29 cellular contexts compared by ENCODE assay signal in genomic region chrX:28718450-28718849, GRCh38.
"Had no signal": no experiment of that assay in that cellular context is flagged by ENCODE, and none has a peak within 500 bp of the region (broad histone marks: within the 10 kb centered on the region; RNA-seq: fewer than 3 reads in every experiment).

No MANE protein-coding gene starts in this region.

- H3K27me3 Mint-ChIP-seq: stimulated activated memory B cell treated with anti-CD40 and anti-IgM and Interleukin-4, amounts not matched to agents 10 μg/mL and 1 μg/mL and 100 μg/mL, for 72 hours; stimulated activated naive B cell treated with anti-CD40 and anti-IgM and Interleukin-4, amounts not matched to agents 10 μg/mL and 1 μg/mL and 100 μg/mL, for 72 hours; stimulated activated naive CD8-positive, alpha-beta T cell treated with anti-CD3 and anti-CD28 coated beads, Interleukin-15, amount 100 ng/mL, for 72 hours; stimulated activated naive CD8-positive, alpha-beta T cell treated with anti-CD3 and anti-CD28 coated beads, Interleukin-15, Interleukin-2, amounts not matched to agents 100 ng/mL and 50 ng/mL, for 24 hours; type B pancreatic cell had no signal

- DNase-seq: stimulated activated CD4-positive, alpha-beta T cell treated with anti-CD3 and anti-CD28 coated beads, Interleukin-2, amount 100 ng/mL, for 48 hours; stimulated activated CD4-positive, alpha-beta T cell treated with anti-CD3 and anti-CD28 coated beads, Interleukin-4, amount 100 ng/mL, for 1 hour; stimulated activated CD4-positive, alpha-beta T cell treated with anti-CD3 and anti-CD28 coated beads, Interleukin-4, amount 100 ng/mL, for 24 hours; stimulated activated CD4-positive, alpha-beta T cell treated with anti-CD3 and anti-CD28 coated beads, Interleukin-4, amount 100 ng/mL, for 4 hours; stimulated activated CD8-positive, alpha-beta memory T cell treated with anti-CD3 and anti-CD28 coated beads, Interleukin-4, amount 100 ng/mL, for 48 hours; stimulated activated naive B cell treated with anti-CD40 and anti-IgM and Interleukin-4, amounts not matched to agents 10 μg/mL and 1 μg/mL and 100 μg/mL, for 72 hours; stimulated activated naive CD4-positive, alpha-beta T cell; stimulated activated naive CD4-positive, alpha-beta T cell treated with Interleukin-2 at 50 U/mL for 16 hours; stimulated activated naive CD8-positive, alpha-beta T cell treated with anti-CD3 and anti-CD28 coated beads, Interleukin-15, amount 100 ng/mL, for 72 hours; stimulated activated naive CD8-positive, alpha-beta T cell treated with anti-CD3 and anti-CD28 coated beads, Interleukin-15, Interleukin-2, amounts not matched to agents 100 U/mL and 50 U/mL, for 24 hours; stomach; substantia nigra; testis; thyroid gland; tibial artery; transverse colon; trophoblast cell; upper lobe of left lung; upper lobe of right lung; uterus had no signal

- H3K36me3 Mint-ChIP-seq: stimulated activated effector memory CD8-positive, alpha-beta T cell treated with anti-CD3 and anti-CD28 coated beads, Interleukin-12 subunit alpha, Interleukin-12 subunit beta, amount 100 ng/mL, for 72 hours; stimulated activated memory B cell treated with anti-CD40 and anti-IgM and Interleukin-4, amounts not matched to agents 10 μg/mL and 1 μg/mL and 100 μg/mL, for 72 hours; stimulated activated naive B cell treated with anti-CD40 and anti-IgM and Interleukin-4, amounts not matched to agents 10 μg/mL and 1 μg/mL and 100 μg/mL, for 72 hours; type B pancreatic cell had no signal

- H3K9me3 ChIP-seq: suprapubic skin, testis, thoracic aorta, thyroid gland, tibial artery, tibial nerve, transverse colon, upper lobe of left lung, upper lobe of right lung, uterus, vagina had no signal

- H3K4me1 ChIP-seq: stomach, suprapubic skin, testis, thyroid gland, tibial artery, tibial nerve, transverse colon, upper lobe of left lung, upper lobe of right lung, uterus, vagina had no signal

- H3K27ac Mint-ChIP-seq: stimulated activated effector memory CD8-positive, alpha-beta T cell treated with anti-CD3 and anti-CD28 coated beads, Interleukin-12 subunit alpha, Interleukin-12 subunit beta, amount 100 ng/mL, for 72 hours; stimulated activated memory B cell treated with anti-CD40 and anti-IgM and Interleukin-4, amounts not matched to agents 10 μg/mL and 1 μg/mL and 100 μg/mL, for 72 hours; stimulated activated naive B cell treated with anti-CD40 and anti-IgM and Interleukin-4, amounts not matched to agents 10 μg/mL and 1 μg/mL and 100 μg/mL, for 72 hours; stimulated activated naive CD8-positive, alpha-beta T cell treated with anti-CD3 and anti-CD28 coated beads, Interleukin-15, amount 100 ng/mL, for 72 hours; stimulated activated naive CD8-positive, alpha-beta T cell treated with anti-CD3 and anti-CD28 coated beads, Interleukin-15, Interleukin-2, amounts not matched to agents 100 ng/mL and 50 ng/mL, for 24 hours; type B pancreatic cell had no signal

- H3K27ac ChIP-seq: stomach, suprapubic skin, testis, thoracic aorta, thyroid gland, tibial artery, tibial nerve, transverse colon, upper lobe of left lung, upper lobe of right lung, uterus, vagina had no signal

- H3K27me3 ChIP-seq: stomach, suprapubic skin, testis, thyroid gland, tibial artery, tibial nerve, transverse colon, upper lobe of left lung, upper lobe of right lung, uterus, vagina had no signal

- H3K36me3 ChIP-seq: stomach, suprapubic skin, thoracic aorta, thyroid gland, tibial artery, tibial nerve, transverse colon, upper lobe of left lung, upper lobe of right lung, uterus, vagina had no signal

- H3K9me3 Mint-ChIP-seq: stimulated activated memory B cell treated with anti-CD40 and anti-IgM and Interleukin-4, amounts not matched to agents 10 μg/mL and 1 μg/mL and 100 μg/mL, for 72 hours; stimulated activated naive CD8-positive, alpha-beta T cell treated with anti-CD3 and anti-CD28 coated beads, Interleukin-15, Interleukin-2, amounts not matched to agents 100 ng/mL and 50 ng/mL, for 24 hours; type B pancreatic cell had no signal

- H3K4me3 Mint-ChIP-seq: stimulated activated effector memory CD8-positive, alpha-beta T cell treated with anti-CD3 and anti-CD28 coated beads, Interleukin-12 subunit alpha, Interleukin-12 subunit beta, amount 100 ng/mL, for 72 hours; stimulated activated memory B cell treated with anti-CD40 and anti-IgM and Interleukin-4, amounts not matched to agents 10 μg/mL and 1 μg/mL and 100 μg/mL, for 72 hours; stimulated activated naive B cell treated with anti-CD40 and anti-IgM and Interleukin-4, amounts not matched to agents 10 μg/mL and 1 μg/mL and 100 μg/mL, for 72 hours; stimulated activated naive CD8-positive, alpha-beta T cell treated with anti-CD3 and anti-CD28 coated beads, Interleukin-15, amount 100 ng/mL, for 72 hours; stimulated activated naive CD8-positive, alpha-beta T cell treated with anti-CD3 and anti-CD28 coated beads, Interleukin-15, Interleukin-2, amounts not matched to agents 100 ng/mL and 50 ng/mL, for 24 hours; type B pancreatic cell had no signal

- ATAC-seq: stimulated activated effector memory CD8-positive, alpha-beta T cell treated with anti-CD3 and anti-CD28 coated beads, Interleukin-12 subunit alpha, Interleukin-12 subunit beta, amount 100 ng/mL, for 72 hours; stimulated activated memory B cell treated with anti-CD40 and anti-IgM and Interleukin-4, amounts not matched to agents 10 μg/mL and 1 μg/mL and 100 μg/mL, for 72 hours; stimulated activated naive B cell treated with anti-CD40 and anti-IgM and Interleukin-4, amounts not matched to agents 10 μg/mL and 1 μg/mL and 100 μg/mL, for 72 hours; stimulated activated naive CD8-positive, alpha-beta T cell treated with anti-CD3 and anti-CD28 coated beads, Interleukin-15, amount 100 ng/mL, for 72 hours; stimulated activated naive CD8-positive, alpha-beta T cell treated with anti-CD3 and anti-CD28 coated beads, Interleukin-15, Interleukin-2, amounts not matched to agents 100 U/mL and 50 U/mL, for 24 hours; upper lobe of right lung had no signal

- H3K4me1 Mint-ChIP-seq: stimulated activated effector memory CD8-positive, alpha-beta T cell treated with anti-CD3 and anti-CD28 coated beads, Interleukin-12 subunit alpha, Interleukin-12 subunit beta, amount 100 ng/mL, for 72 hours; stimulated activated memory B cell treated with anti-CD40 and anti-IgM and Interleukin-4, amounts not matched to agents 10 μg/mL and 1 μg/mL and 100 μg/mL, for 72 hours; stimulated activated naive B cell treated with anti-CD40 and anti-IgM and Interleukin-4, amounts not matched to agents 10 μg/mL and 1 μg/mL and 100 μg/mL, for 72 hours; stimulated activated naive CD8-positive, alpha-beta T cell treated with anti-CD3 and anti-CD28 coated beads, Interleukin-15, amount 100 ng/mL, for 72 hours had no signal

- FAIRE-seq: urothelium cell line had no signal

- H3K4me3 ChIP-seq: stomach, suprapubic skin, testis, thoracic aorta, thyroid gland, tibial artery, tibial nerve, transverse colon, upper lobe of left lung, upper lobe of right lung, uterus, vagina had no signal
